ENCODE assay signal across 8 cellular contexts in the genomic region with DNA sequence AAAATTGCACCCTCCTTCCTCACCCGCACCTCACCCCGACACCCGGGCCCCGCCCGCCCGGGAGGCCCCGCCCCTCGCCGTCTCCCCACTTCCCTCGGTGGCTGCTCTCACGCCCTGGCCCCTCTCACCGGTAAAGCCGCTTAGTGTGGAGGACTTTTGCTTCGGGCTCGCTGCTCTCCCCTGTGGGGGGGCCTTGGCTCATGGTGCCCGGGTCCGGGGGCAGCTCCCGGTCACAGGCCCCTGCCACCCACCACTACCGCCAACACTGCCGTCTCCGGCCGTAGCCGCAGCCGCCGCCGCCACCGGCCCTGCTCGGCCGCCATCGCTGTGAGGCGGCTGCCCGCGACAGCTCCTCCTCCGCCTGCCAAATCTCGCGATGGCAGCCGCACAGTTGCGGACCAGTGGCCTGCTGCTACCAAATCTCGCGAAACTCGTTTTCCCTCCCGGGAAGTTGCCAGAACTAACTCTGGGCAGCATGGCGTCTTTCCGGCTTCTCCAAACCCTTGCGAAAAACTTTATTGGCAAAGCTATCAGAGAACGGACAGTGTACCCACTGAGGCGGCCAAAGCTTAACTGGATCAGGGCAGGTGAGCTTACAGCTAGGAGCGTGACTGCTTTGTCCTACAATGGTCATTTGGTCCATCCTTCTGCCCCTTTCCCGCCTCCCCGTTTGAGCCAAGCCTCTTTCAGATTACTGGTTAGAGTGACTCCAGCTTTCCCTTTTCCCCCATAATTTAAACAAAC. TPM values are rescaled to one million over a fixed set of nuclear protein-coding genes. Genes with fewer than 3 reads are reported as not detected.
DNase-seq lines count a peak whose midpoint lies in the region; ATAC-seq and TF ChIP-seq lines count a peak whose summit lies in the region.

TSS of gene SMG5 (minus strand) at position 347 of the 744 bp plus-strand sequence. CDS start at position 202, 145 bp downstream.

- peak in 1 of 2 donors; percentile 31 for TF ChIP-seq POLR2A in vagina (IDR thresholded peaks at IDR 0.05)

- intact Hi-C loops in ascending aorta (cut with DNase I) = loop anchor here (1.0 kb wide), 1 partner anchor 56 kb away; the partner anchor contains the start of genes CCT3 and TSACC
- intact Hi-C loops in right cardiac atrium (cut with DNase I) = no loop called here
- intact Hi-C loops in vagina (cut with DNase I) = no loop called here

- DNase-seq in NCI-H1930 (lab: John Stamatoyannopoulos, UW) (peak; percentile 95 to 97), ascending aorta (ENCODE audit: low spot score in 2 of 2) (peak; percentile 86 to 98), right cardiac atrium (peak; percentile 98), putamen (ENCODE audit: low spot score) (peak; percentile 97), vagina (ENCODE audit: extremely low spot score in 2 of 2) (peak in 1 of 2 donors; percentile 97)
- peak; percentile 96 for DNase-seq in T-helper 2 cell treated with Interferon-gamma antibody and Interleukin-4, amounts not matched to agents 5 μg/mL and 100 μg/mL, for 36 hours (ENCODE audit: low spot score)

- peak within 1 kb of the TSS; percentile 82 to 85 for H3K27ac ChIP-seq in ascending aorta
- peak within 1 kb of the TSS; percentile 91 for H3K27ac ChIP-seq in right cardiac atrium (ENCODE audit: low read length)
- peak within 1 kb of the TSS; percentile 94 for H3K27ac ChIP-seq in vagina

- peaks cover 30% of the 10 kb centered on the region for H3K4me1 Mint-ChIP-seq in T-helper 2 cell treated with Interferon-gamma antibody and Interleukin-4, amounts not matched to agents 5 μg/mL and 100 μg/mL, for 36 hours (ENCODE audit: low read depth)

- H3K27me3 Mint-ChIP-seq in T-helper 2 cell treated with Interferon-gamma antibody and Interleukin-4, amounts not matched to agents 5 μg/mL and 100 μg/mL, for 36 hours (ENCODE audit: low read depth) = no peaks in the 10 kb centered on the region

- peak within 1 kb of the TSS; percentile 91 for H3K4me3 Mint-ChIP-seq in T-helper 2 cell treated with Interferon-gamma antibody and Interleukin-4, amounts not matched to agents 5 μg/mL and 100 μg/mL, for 36 hours

- no peaks in the 10 kb centered on the region for H3K27me3 ChIP-seq in ascending aorta
- no peaks in the 10 kb centered on the region for H3K27me3 ChIP-seq in right cardiac atrium (ENCODE audit: control insufficient read depth, insufficient read depth)
- H3K27me3 ChIP-seq in vagina = no peaks in the 10 kb centered on the region

- no peaks in the 10 kb centered on the region for H3K9me3 Mint-ChIP-seq in T-helper 2 cell treated with Interferon-gamma antibody and Interleukin-4, amounts not matched to agents 5 μg/mL and 100 μg/mL, for 36 hours

- H3K4me3 ChIP-seq in ascending aorta (peak within 1 kb of the TSS; percentile 81 to 88), right cardiac atrium (ENCODE audit: low read length) (peak within 1 kb of the TSS; percentile 74), vagina (peak within 1 kb of the TSS; percentile 90 to 94)

- H3K27ac Mint-ChIP-seq in T-helper 2 cell treated with Interferon-gamma antibody and Interleukin-4, amounts not matched to agents 5 μg/mL and 100 μg/mL, for 36 hours = peak within 1 kb of the TSS; percentile 92

- under 1% methylated on average over 50 of the region's 50 CpGs for WGBS in right cardiac atrium

- peaks cover 6 to 11% of the 10 kb centered on the region in 2 donors for H3K36me3 ChIP-seq in ascending aorta
- peaks cover 0 to 21% of the 10 kb centered on the region in 2 donors for H3K36me3 ChIP-seq in vagina

- H3K4me1 ChIP-seq in ascending aorta (peaks cover 0 to 13% of the 10 kb centered on the region in 2 donors), right cardiac atrium (ENCODE audit: control insufficient read depth, insufficient read depth, low read length) (peaks cover 16% of the 10 kb centered on the region), vagina (peaks cover 52% of the 10 kb centered on the region)

- peaks cover 18% of the 10 kb centered on the region for H3K36me3 Mint-ChIP-seq in T-helper 2 cell treated with Interferon-gamma antibody and Interleukin-4, amounts not matched to agents 5 μg/mL and 100 μg/mL, for 36 hours (ENCODE audit: low read depth)

- H3K9me3 ChIP-seq in ascending aorta = no peaks in the 10 kb centered on the region
- H3K9me3 ChIP-seq in right cardiac atrium (ENCODE audit: control insufficient read depth, low read length) = no peaks in the 10 kb centered on the region
- no peaks in the 10 kb centered on the region for H3K9me3 ChIP-seq in vagina

- ATAC-seq in GM18502 (IDR thresholded peaks at IDR 0.05; ENCODE audit: poor library complexity, unreplicated experiment) = peak; percentile 82
- ATAC-seq in HG02970 (IDR thresholded peaks at IDR 0.05; ENCODE audit: low FRiP score, unreplicated experiment) = peak; percentile 72
- peak; percentile 94 to 95 for ATAC-seq in right cardiac atrium

- TF ChIP-seq CTCF in ascending aorta (IDR thresholded peaks at IDR 0.05) = no peak
- TF ChIP-seq CTCF in vagina (IDR thresholded peaks at IDR 0.05) = no peak

RNA-seq across cellular contexts. Expression of gene SMG5, which starts in this region (rescaled TPM):
- 76.5 TPM for total RNA-seq in ascending aorta
- total RNA-seq in right cardiac atrium = 10 to 100 TPM; 55.2 to 73.6 (median 62.2) TPM
- 55.3 TPM for polyA plus RNA-seq in right cardiac atrium
- total RNA-seq in vagina = 57.7 TPM
